Comparison of ENCODE assay signal across 1 cellular context in genomic region chr10:18417950-18418527, GRCh38.
TF ChIP-seq lines count a peak whose summit lies in the region.

No MANE protein-coding gene starts in this region.

TF ChIP-seq in GM23338, 12 proteins besides CTCF, POLR2A, EP300 and RAD21 (continued from another document):
- TF ChIP-seq, protein P1, sequence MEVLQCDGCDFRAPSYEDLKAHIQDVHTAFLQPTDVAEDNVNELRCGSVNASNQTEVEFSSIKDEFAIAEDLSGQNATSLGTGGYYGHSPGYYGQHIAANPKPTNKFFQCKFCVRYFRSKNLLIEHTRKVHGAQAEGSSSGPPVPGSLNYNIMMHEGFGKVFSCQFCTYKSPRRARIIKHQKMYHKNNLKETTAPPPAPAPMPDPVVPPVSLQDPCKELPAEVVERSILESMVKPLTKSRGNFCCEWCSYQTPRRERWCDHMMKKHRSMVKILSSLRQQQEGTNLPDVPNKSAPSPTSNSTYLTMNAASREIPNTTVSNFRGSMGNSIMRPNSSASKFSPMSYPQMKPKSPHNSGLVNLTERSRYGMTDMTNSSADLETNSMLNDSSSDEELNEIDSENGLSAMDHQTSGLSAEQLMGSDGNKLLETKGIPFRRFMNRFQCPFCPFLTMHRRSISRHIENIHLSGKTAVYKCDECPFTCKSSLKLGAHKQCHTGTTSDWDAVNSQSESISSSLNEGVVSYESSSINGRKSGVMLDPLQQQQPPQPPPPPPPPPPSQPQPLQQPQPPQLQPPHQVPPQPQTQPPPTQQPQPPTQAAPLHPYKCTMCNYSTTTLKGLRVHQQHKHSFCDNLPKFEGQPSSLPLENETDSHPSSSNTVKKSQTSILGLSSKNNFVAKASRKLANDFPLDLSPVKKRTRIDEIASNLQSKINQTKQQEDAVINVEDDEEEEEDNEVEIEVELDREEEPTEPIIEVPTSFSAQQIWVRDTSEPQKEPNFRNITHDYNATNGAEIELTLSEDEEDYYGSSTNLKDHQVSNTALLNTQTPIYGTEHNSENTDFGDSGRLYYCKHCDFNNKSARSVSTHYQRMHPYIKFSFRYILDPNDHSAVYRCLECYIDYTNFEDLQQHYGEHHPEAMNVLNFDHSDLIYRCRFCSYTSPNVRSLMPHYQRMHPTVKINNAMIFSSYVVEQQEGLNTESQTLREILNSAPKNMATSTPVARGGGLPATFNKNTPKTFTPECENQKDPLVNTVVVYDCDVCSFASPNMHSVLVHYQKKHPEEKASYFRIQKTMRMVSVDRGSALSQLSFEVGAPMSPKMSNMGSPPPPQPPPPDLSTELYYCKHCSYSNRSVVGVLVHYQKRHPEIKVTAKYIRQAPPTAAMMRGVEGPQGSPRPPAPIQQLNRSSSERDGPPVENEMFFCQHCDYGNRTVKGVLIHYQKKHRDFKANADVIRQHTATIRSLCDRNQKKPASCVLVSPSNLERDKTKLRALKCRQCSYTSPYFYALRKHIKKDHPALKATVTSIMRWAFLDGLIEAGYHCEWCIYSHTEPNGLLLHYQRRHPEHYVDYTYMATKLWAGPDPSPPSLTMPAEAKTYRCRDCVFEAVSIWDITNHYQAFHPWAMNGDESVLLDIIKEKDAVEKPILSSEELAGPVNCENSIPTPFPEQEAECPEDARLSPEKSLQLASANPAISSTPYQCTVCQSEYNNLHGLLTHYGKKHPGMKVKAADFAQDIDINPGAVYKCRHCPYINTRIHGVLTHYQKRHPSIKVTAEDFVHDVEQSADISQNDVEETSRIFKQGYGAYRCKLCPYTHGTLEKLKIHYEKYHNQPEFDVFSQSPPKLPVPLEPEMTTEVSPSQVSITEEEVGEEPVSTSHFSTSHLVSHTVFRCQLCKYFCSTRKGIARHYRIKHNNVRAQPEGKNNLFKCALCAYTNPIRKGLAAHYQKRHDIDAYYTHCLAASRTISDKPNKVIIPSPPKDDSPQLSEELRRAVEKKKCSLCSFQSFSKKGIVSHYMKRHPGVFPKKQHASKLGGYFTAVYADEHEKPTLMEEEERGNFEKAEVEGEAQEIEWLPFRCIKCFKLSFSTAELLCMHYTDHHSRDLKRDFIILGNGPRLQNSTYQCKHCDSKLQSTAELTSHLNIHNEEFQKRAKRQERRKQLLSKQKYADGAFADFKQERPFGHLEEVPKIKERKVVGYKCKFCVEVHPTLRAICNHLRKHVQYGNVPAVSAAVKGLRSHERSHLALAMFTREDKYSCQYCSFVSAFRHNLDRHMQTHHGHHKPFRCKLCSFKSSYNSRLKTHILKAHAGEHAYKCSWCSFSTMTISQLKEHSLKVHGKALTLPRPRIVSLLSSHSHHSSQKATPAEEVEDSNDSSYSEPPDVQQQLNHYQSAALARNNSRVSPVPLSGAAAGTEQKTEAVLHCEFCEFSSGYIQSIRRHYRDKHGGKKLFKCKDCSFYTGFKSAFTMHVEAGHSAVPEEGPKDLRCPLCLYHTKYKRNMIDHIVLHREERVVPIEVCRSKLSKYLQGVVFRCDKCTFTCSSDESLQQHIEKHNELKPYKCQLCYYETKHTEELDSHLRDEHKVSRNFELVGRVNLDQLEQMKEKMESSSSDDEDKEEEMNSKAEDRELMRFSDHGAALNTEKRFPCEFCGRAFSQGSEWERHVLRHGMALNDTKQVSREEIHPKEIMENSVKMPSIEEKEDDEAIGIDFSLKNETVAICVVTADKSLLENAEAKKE (CRISPR knock-in tag; IDR thresholded peaks at IDR 0.05) = no peak
- TF ChIP-seq, protein P2, sequence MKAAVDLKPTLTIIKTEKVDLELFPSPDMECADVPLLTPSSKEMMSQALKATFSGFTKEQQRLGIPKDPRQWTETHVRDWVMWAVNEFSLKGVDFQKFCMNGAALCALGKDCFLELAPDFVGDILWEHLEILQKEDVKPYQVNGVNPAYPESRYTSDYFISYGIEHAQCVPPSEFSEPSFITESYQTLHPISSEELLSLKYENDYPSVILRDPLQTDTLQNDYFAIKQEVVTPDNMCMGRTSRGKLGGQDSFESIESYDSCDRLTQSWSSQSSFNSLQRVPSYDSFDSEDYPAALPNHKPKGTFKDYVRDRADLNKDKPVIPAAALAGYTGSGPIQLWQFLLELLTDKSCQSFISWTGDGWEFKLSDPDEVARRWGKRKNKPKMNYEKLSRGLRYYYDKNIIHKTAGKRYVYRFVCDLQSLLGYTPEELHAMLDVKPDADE (IDR thresholded peaks at IDR 0.05) = no peak
